In the genomic region with DNA sequence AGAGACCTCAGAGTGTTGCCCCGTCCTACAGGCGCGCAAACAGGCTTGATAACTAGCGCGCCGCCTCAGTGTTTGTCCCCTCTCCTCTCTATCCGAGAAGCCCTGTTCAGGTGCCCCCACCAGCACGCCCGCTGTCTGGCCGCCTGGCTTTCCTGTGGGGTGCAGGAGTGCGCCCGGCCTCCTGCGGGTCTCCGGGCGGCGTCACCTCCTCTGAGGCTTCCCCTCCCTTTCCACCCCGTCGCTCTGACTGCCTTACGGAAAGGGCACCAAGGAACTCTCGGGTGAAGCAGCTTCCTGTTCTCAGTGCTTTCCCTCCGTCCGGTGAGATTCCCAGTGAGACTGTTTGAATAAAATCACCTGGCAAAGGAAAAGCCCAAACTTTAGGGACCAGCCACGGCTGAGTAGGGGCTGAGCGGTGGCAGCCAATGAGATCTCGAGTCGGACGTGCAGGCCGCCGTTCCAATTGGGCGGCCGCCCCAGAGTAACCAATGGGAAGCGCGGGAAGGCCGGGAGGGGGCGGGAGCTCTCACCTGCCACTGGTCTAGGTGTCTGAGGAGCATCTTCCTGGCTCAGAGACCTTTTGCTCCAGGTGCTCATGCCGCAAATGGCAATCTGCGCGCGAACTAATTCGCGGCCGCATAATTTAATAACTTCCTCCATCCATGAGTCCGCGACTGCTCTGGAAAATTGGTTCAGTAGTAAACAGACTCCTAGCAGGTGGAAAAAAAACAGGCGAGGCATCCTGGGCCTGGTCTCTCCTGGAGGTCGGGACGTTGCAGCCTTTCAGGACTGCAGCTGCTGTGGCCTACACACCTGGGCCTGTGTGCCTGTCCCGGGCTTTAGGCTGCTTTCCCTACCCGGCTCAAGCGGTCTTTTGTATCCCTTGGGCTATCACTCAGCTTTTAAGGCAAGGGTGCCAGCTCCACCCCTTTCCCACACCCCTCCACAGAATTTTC, we compare ENCODE assay signal across 7 cellular contexts. TPM values are rescaled to one million over a fixed set of nuclear protein-coding genes. Genes with fewer than 3 reads are reported as not detected.
DNase-seq lines count a peak whose midpoint lies in the region; ATAC-seq, FAIRE-seq and TF ChIP-seq lines count a peak whose summit lies in the region.
"Not testable (repeated sequence)": the region's sequence is repeated elsewhere in the genome, so short reads cannot be mapped to it uniquely, and the experiment has no call there.

TSS of gene RLN2 (minus strand) at position 877 of the 956 bp plus-strand sequence. CDS start at position 741, 136 bp downstream.

- H2AFZ ChIP-seq in endothelial cell of umbilical vein (ENCODE audit: low read depth, low read length), result peak within 1 kb of the TSS; percentile 39

- not testable (repeated sequence) for H3K36me3 Mint-ChIP-seq in activated T-cell treated with anti-CD3 and anti-CD28 coated beads, Interleukin-2, amount 50 U/mL, for 24 hours (ENCODE audit: low read depth); naive thymus-derived CD8-positive, alpha-beta T cell

- H3K9me3 ChIP-seq in endothelial cell of umbilical vein (replicated peaks; ENCODE audit: control insufficient read depth, insufficient read depth, low read length), result not testable (repeated sequence)

- not testable (repeated sequence) for H3K36me3 ChIP-seq in endothelial cell of umbilical vein (ENCODE audit: control insufficient read depth in 2 of 2, extremely low read depth in 1 of 2, insufficient read depth in 2 of 2, low read length in 2 of 2)

- H3K4me1 Mint-ChIP-seq in activated T-cell treated with anti-CD3 and anti-CD28 coated beads, Interleukin-2, amount 50 U/mL, for 24 hours (ENCODE audit: low read depth), result peaks cover 28% of the 10 kb centered on the region
- H3K4me1 Mint-ChIP-seq in naive thymus-derived CD8-positive, alpha-beta T cell, result peaks cover 17 to 50% (median 35%) of the 10 kb centered on the region in 4 donors

- not testable (repeated sequence) for H3K9me3 Mint-ChIP-seq in activated T-cell treated with anti-CD3 and anti-CD28 coated beads, Interleukin-2, amount 50 U/mL, for 24 hours; naive thymus-derived CD8-positive, alpha-beta T cell

- CTCF ChIA-PET in endothelial cell of umbilical vein (lab: Charles Lee), result not testable (repeated sequence)

- H3K4me2 ChIP-seq in endothelial cell of umbilical vein (ENCODE audit: insufficient read depth, low read length), result not testable (repeated sequence)

- DNase-seq in NCI-H345 (lab: John Stamatoyannopoulos, UW), result peak; percentile 3
- DNase-seq in activated T-cell treated with anti-CD3 and anti-CD28 coated beads, Interleukin-2, amount 50 U/mL, for 24 hours, result peak; percentile 62
- DNase-seq in endothelial cell of umbilical vein (ENCODE audit: low read depth, low spot score), result not testable (repeated sequence)
- DNase-seq in naive thymus-derived CD8-positive, alpha-beta T cell, result peak in 5 of 10 donors; percentile 2 to 47 (median 33)

- intact Hi-C loops in endothelial cell of umbilical vein (cut with micrococcal nuclease), result not testable (repeated sequence)

- H3K27me3 Mint-ChIP-seq in activated T-cell treated with anti-CD3 and anti-CD28 coated beads, Interleukin-2, amount 50 U/mL, for 24 hours; naive thymus-derived CD8-positive, alpha-beta T cell: not testable (repeated sequence)

- BruUV-seq in endothelial cell of umbilical vein (replicated peaks; lab: Mats Ljungman, UMichigan), result not testable (repeated sequence)

- not testable (repeated sequence) for H3K4me3 ChIP-seq in endothelial cell of umbilical vein (replicated peaks in 1 of 3; ENCODE audit: insufficient read depth in 1 of 3, low read depth in 1 of 3, low read length in 3 of 3)

- POLR2A ChIA-PET in endothelial cell of umbilical vein (lab: Charles Lee); naive thymus-derived CD8-positive, alpha-beta T cell (lab: Charles Lee): not testable (repeated sequence)

- not testable (repeated sequence) for H3K79me2 ChIP-seq in endothelial cell of umbilical vein (ENCODE audit: control insufficient read depth, insufficient read depth, low read length)

- H3K9ac ChIP-seq in endothelial cell of umbilical vein (replicated peaks; ENCODE audit: extremely low read depth, insufficient read depth, low read length), result not testable (repeated sequence)

- not testable (repeated sequence) for H3K9me1 ChIP-seq in endothelial cell of umbilical vein (replicated peaks; ENCODE audit: control insufficient read depth, extremely low read depth, insufficient read depth, low read length)

- peak; percentile 99 for FAIRE-seq in endothelial cell of umbilical vein (lab: Jason Lieb, UNC)

- H4K20me1 ChIP-seq in endothelial cell of umbilical vein (replicated peaks; ENCODE audit: control insufficient read depth, extremely low read depth, insufficient read depth, low read length), result not testable (repeated sequence)

- H3K4me3 Mint-ChIP-seq in activated T-cell treated with anti-CD3 and anti-CD28 coated beads, Interleukin-2, amount 50 U/mL, for 24 hours, result peak within 1 kb of the TSS; percentile 60
- peak within 1 kb of the TSS; percentile 48 to 82 (median 66) for H3K4me3 Mint-ChIP-seq in naive thymus-derived CD8-positive, alpha-beta T cell

- H3K4me1 ChIP-seq in endothelial cell of umbilical vein (ENCODE audit: control insufficient read depth, extremely low read depth, insufficient read depth, low read length), result not testable (repeated sequence)

- not testable (repeated sequence) for TF ChIP-seq POLR2A in endothelial cell of umbilical vein (IDR thresholded peaks at IDR 0.05; ENCODE audit: low read depth, low read length)

- H3K27ac ChIP-seq in endothelial cell of umbilical vein (ENCODE audit: insufficient read depth, low read depth, low read length), result not testable (repeated sequence)

- peak; percentile 97 for ATAC-seq in GM18520 (IDR thresholded peaks at IDR 0.05; ENCODE audit: unreplicated experiment)
- peak; percentile 99 for ATAC-seq in GM21717 (IDR thresholded peaks at IDR 0.05; ENCODE audit: unreplicated experiment)
- peak; percentile 100 for ATAC-seq in HG03103 (IDR thresholded peaks at IDR 0.05; ENCODE audit: low read depth, unreplicated experiment)
- peak; percentile 97 for ATAC-seq in naive thymus-derived CD8-positive, alpha-beta T cell

- dilution Hi-C loops in endothelial cell of umbilical vein (cut with MboI; ENCODE audit: extremely low pct_ligation_motif_present, low sequenced_read_pairs), result not testable (repeated sequence)

- H3K27ac Mint-ChIP-seq in activated T-cell treated with anti-CD3 and anti-CD28 coated beads, Interleukin-2, amount 50 U/mL, for 24 hours, result peak within 1 kb of the TSS; percentile 74
- peak within 1 kb of the TSS; percentile 19 to 80 (median 58) for H3K27ac Mint-ChIP-seq in naive thymus-derived CD8-positive, alpha-beta T cell

- H3K27me3 ChIP-seq in endothelial cell of umbilical vein (ENCODE audit: control insufficient read depth in 2 of 2, insufficient read depth in 2 of 2, low read length in 2 of 2), result not testable (repeated sequence)

- not testable (repeated sequence) for TF ChIP-seq CTCF in endothelial cell of umbilical vein (IDR thresholded peaks at IDR 0.05; ENCODE audit: extremely low read depth in 1 of 2, insufficient read depth in 1 of 2, low read depth in 1 of 2, low read length in 2 of 2)

RNA-seq across cellular contexts. Expression of gene RLN2, which starts in this region (rescaled TPM):
- 0.48 TPM in 1 of 2 replicates, not detected in the other for total RNA-seq in endothelial cell of umbilical vein
- polyA plus RNA-seq in endothelial cell of umbilical vein, result 0.41 and 0.43 TPM in 2 replicates
- 0.25 and 0.58 TPM in 2 replicates for polyA plus RNA-seq in endothelial cell of umbilical vein (2011; cell fraction: cytosol; rRNA removed)
- 0.13 and 0.31 TPM in 2 replicates for polyA plus RNA-seq in endothelial cell of umbilical vein (2011; cell fraction: nucleus; rRNA removed)
- polyA plus RNA-seq in endothelial cell of umbilical vein (2012), result 0.52 TPM in 1 of 2 replicates, not detected in the other
- 0.59 TPM in 1 of 2 replicates, not detected in the other for polyA minus RNA-seq in endothelial cell of umbilical vein
- polyA minus RNA-seq in endothelial cell of umbilical vein (2011; cell fraction: cytosol; rRNA and poly(A)+ RNA removed), result not detected
- polyA minus RNA-seq in endothelial cell of umbilical vein (2011; cell fraction: nucleus; rRNA and poly(A)+ RNA removed), result not detected in 2 replicates
- 1 to 10 TPM; 3.7 TPM for total RNA-seq in naive thymus-derived CD8-positive, alpha-beta T cell
- polyA plus RNA-seq in naive thymus-derived CD8-positive, alpha-beta T cell, result 10 to 100 TPM in 1 of 3 donors, 1 to 10 TPM in 2; 7.7 to 12.7 (median 9.4) TPM
